In the genomic region with DNA sequence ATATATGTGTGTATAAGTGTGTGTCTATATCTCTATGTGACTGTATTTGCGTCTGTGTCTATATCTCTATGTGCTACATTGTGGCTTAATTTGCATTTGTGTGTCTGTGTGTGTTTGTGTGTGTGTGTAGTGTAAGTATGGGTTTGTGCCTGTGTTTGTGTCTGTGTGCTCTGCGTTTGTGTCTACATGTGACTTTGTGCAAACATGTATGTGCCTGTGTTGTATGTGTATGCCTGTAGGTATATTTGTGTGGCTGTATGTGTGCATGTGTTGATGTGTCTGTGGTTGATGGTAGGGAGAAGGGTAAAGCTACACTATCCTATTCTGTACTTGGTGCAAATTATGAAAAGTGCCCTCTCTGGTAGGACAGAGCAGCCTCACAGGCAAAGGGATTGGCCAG, we compare ENCODE assay signal across 12 cellular contexts. TPM values are rescaled to one million over a fixed set of nuclear protein-coding genes. Genes with fewer than 3 reads are reported as not detected.
DNase-seq lines count a peak whose midpoint lies in the region; ATAC-seq, FAIRE-seq and TF ChIP-seq lines count a peak whose summit lies in the region.
"Had no signal": no experiment of that assay in that cellular context is flagged by ENCODE, and none has a peak within 500 bp of the region (broad histone marks: within the 10 kb centered on the region; RNA-seq: fewer than 3 reads in every experiment).

No MANE protein-coding gene starts in this region.

- intact Hi-C loops in dendritic cell treated with granulocyte-macrophage colony-stimulating factor and Interleukin-4, amounts not matched to agents 40 ng/mL and 50 ng/mL, for 4 days (cut with micrococcal nuclease), result no loop called here
- intact Hi-C loops in left ventricle myocardium inferior (cut with micrococcal nuclease), result loop anchor here (10.0 kb wide), 1 partner anchor 95 kb away; no protein-coding TSS in a partner anchor

- ATAC-seq in SK-N-SH treated with all-trans-retinoic acid at 6 μM for 48 hours, result no peak

- peak overlapping the region in 3 of 11 experiments; percentile 34 to 74 (median 70); a peak in 1 of 22 replicates for H3K9ac ChIP-seq in BLaER1 treated with 17β-estradiol and CSF1 and Interleukin-3, amounts not matched to agents 10 nM and 100 nM

- H3K4me2 ChIP-seq in BLaER1 treated with 17β-estradiol and CSF1 and Interleukin-3, amounts not matched to agents 10 nM and 100 nM, result peak overlapping the region in 6 of 11 experiments; percentile 74 to 91 (median 86); a peak in 11 of 22 replicates

- no peak overlapping the region for H3K4me3 ChIP-seq in BLaER1 treated with 17β-estradiol and CSF1 and Interleukin-3, amounts not matched to agents 10 nM and 100 nM
- no peak overlapping the region for H3K4me3 ChIP-seq in neutrophil (ENCODE audit: low read depth in 1 of 2, low read length in 1 of 2)
- no peak overlapping the region for H3K4me3 ChIP-seq in left ventricle myocardium inferior
- H3K4me3 ChIP-seq: SK-N-MC had no signal

- no peak overlapping the region for H3K4me3 Mint-ChIP-seq in dendritic cell treated with granulocyte-macrophage colony-stimulating factor and Interleukin-4, amounts not matched to agents 40 ng/mL and 50 ng/mL, for 4 days

- H3K4me1 Mint-ChIP-seq in dendritic cell treated with granulocyte-macrophage colony-stimulating factor and Interleukin-4, amounts not matched to agents 40 ng/mL and 50 ng/mL, for 4 days (ENCODE audit: low read depth), result peaks cover 52% of the 10 kb centered on the region

- peak overlapping the region; percentile 46 to 99 (median 95); a peak in 20 of 22 replicates for H3K27ac ChIP-seq in BLaER1 treated with 17β-estradiol and CSF1 and Interleukin-3, amounts not matched to agents 10 nM and 100 nM
- peak overlapping the region; percentile 96 for H3K27ac ChIP-seq in neutrophil
- no peak overlapping the region for H3K27ac ChIP-seq in left ventricle myocardium inferior (replicated peaks)
- H3K27ac ChIP-seq: RWPE1, SK-N-MC had no signal

- DNase-seq in HTR-8/SVneo (ENCODE audit: insufficient read length, low spot score) (no peak), NOMO-1 (lab: John Stamatoyannopoulos, UW; ENCODE audit: unreplicated experiment in 2 of 2) (no peak), frontal cortex (ENCODE audit: low spot score in 2 of 2) (no peak), left ventricle myocardium inferior (no peak)
- DNase-seq: 8988T, GF-D8 had no signal

- peak; percentile 26 for FAIRE-seq in HTR-8/SVneo (lab: Jason Lieb, UNC)
- no peak for FAIRE-seq in frontal cortex (lab: Jason Lieb, UNC)

- TF ChIP-seq CTCF in neutrophil (IDR thresholded peaks at IDR 0.05) (no peak), left ventricle myocardium inferior (IDR thresholded peaks at IDR 0.05; ENCODE audit: borderline replicate concordance) (no peak)

- H3K36me3 Mint-ChIP-seq in dendritic cell treated with granulocyte-macrophage colony-stimulating factor and Interleukin-4, amounts not matched to agents 40 ng/mL and 50 ng/mL, for 4 days (ENCODE audit: low read depth), result no peaks in the 10 kb centered on the region

- H4K20me1 ChIP-seq in BLaER1 treated with 17β-estradiol and CSF1 and Interleukin-3, amounts not matched to agents 10 nM and 100 nM, result no peaks in the 10 kb centered on the region

- no peaks in the 10 kb centered on the region for H3K27me3 ChIP-seq in BLaER1 treated with 17β-estradiol and CSF1 and Interleukin-3, amounts not matched to agents 10 nM and 100 nM
- H3K27me3 ChIP-seq in neutrophil (no peaks in the 10 kb centered on the region), left ventricle myocardium inferior (ENCODE audit: low read depth) (no peaks in the 10 kb centered on the region)

- peak overlapping the region; percentile 71 for H3K27ac Mint-ChIP-seq in dendritic cell treated with granulocyte-macrophage colony-stimulating factor and Interleukin-4, amounts not matched to agents 40 ng/mL and 50 ng/mL, for 4 days

- peaks cover 0 to 32% (median 0%) of the 10 kb centered on the region in 11 experiments; a peak in 4 of 22 replicates for H3K9me3 ChIP-seq in BLaER1 treated with 17β-estradiol and CSF1 and Interleukin-3, amounts not matched to agents 10 nM and 100 nM (replicated peaks in 1 of 11)
- H3K9me3 ChIP-seq in neutrophil (no peaks in the 10 kb centered on the region), left ventricle myocardium inferior (replicated peaks) (no peaks in the 10 kb centered on the region)

- no peaks in the 10 kb centered on the region for H3K27me3 Mint-ChIP-seq in dendritic cell treated with granulocyte-macrophage colony-stimulating factor and Interleukin-4, amounts not matched to agents 40 ng/mL and 50 ng/mL, for 4 days

- peaks cover 23 to 58% (median 49%) of the 10 kb centered on the region in 10 experiments for H3K4me1 ChIP-seq in BLaER1 treated with 17β-estradiol and CSF1 and Interleukin-3, amounts not matched to agents 10 nM and 100 nM
- peaks cover 49 to 50% of the 10 kb centered on the region in 2 experiments for H3K4me1 ChIP-seq in neutrophil (ENCODE audit: control insufficient read depth in 1 of 2, insufficient read depth in 1 of 2, low read depth in 1 of 2, low read length in 1 of 2)
- peaks cover 24% of the 10 kb centered on the region for H3K4me1 ChIP-seq in left ventricle myocardium inferior

- no peaks in the 10 kb centered on the region for H3K9me3 Mint-ChIP-seq in dendritic cell treated with granulocyte-macrophage colony-stimulating factor and Interleukin-4, amounts not matched to agents 40 ng/mL and 50 ng/mL, for 4 days

- no peaks in the 10 kb centered on the region for H3K36me3 ChIP-seq in BLaER1 treated with 17β-estradiol and CSF1 and Interleukin-3, amounts not matched to agents 10 nM and 100 nM
- H3K36me3 ChIP-seq in neutrophil, result no peaks in the 10 kb centered on the region
- H3K36me3 ChIP-seq in left ventricle myocardium inferior, result no peaks in the 10 kb centered on the region

TF ChIP-seq in SK-N-SH treated with all-trans-retinoic acid at 6 μM for 48 hours, 23 proteins besides CTCF, POLR2A, EP300 and RAD21:
- TF ChIP-seq BACH2 (CRISPR knock-in tag; IDR thresholded peaks at IDR 0.05; ENCODE audit: borderline replicate concordance), result no peak
- TF ChIP-seq ZFP30 (CRISPR knock-in tag; IDR thresholded peaks at IDR 0.05), result no peak
- TF ChIP-seq, protein P1, sequence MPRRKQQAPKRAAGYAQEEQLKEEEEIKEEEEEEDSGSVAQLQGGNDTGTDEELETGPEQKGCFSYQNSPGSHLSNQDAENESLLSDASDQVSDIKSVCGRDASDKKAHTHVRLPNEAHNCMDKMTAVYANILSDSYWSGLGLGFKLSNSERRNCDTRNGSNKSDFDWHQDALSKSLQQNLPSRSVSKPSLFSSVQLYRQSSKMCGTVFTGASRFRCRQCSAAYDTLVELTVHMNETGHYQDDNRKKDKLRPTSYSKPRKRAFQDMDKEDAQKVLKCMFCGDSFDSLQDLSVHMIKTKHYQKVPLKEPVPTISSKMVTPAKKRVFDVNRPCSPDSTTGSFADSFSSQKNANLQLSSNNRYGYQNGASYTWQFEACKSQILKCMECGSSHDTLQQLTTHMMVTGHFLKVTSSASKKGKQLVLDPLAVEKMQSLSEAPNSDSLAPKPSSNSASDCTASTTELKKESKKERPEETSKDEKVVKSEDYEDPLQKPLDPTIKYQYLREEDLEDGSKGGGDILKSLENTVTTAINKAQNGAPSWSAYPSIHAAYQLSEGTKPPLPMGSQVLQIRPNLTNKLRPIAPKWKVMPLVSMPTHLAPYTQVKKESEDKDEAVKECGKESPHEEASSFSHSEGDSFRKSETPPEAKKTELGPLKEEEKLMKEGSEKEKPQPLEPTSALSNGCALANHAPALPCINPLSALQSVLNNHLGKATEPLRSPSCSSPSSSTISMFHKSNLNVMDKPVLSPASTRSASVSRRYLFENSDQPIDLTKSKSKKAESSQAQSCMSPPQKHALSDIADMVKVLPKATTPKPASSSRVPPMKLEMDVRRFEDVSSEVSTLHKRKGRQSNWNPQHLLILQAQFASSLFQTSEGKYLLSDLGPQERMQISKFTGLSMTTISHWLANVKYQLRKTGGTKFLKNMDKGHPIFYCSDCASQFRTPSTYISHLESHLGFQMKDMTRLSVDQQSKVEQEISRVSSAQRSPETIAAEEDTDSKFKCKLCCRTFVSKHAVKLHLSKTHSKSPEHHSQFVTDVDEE (CRISPR knock-in tag; IDR thresholded peaks at IDR 0.05), result no peak

RNA-seq across cellular contexts. Expression of gene FGGY, which starts 7.3 kb away (rescaled TPM):
- 27.3 TPM for total RNA-seq in frontal cortex
- 31.2 TPM for total RNA-seq in left ventricle myocardium inferior
